In the genomic region with DNA sequence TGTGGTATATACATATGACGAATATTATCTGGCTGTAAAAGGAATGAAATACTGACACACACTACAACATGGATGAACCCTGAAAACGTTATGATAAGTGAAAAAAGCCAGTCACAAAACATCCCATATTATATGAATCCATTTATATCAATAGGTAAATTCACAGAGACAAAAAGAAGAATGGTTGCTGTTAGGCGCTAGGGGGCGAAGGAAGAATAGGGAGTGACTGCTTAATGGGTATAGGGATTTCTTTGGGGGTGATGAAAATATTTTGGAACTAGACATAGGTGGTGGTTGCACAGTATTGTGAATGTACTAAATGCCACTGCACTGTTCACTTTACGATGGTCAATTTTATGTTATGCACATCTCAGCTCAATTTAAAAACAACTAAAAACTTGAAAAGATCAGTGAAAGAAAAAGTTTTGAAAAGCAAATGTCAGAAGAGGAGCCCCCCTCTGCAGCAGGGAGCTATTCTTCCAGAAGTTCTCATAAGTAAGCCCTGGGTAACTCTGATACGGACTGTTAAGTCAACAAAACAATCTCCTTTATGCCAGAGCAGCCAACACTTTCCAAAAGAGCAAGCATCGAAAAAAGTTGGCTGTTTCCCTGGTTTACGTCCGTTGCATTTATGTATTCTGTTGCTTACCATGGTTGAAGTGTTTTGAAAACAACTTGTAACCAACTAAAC, we compare ENCODE assay signal across 8 cellular contexts.
DNase-seq lines count a peak whose midpoint lies in the region; ATAC-seq and TF ChIP-seq lines count a peak whose summit lies in the region.

No MANE protein-coding gene starts in this region.

- 44 to 52% (median 46%) methylated on average over 9 of the region's 9 CpGs for WGBS in psoas muscle, 3 donors

- peaks cover 1% of the 10 kb centered on the region for H3K27me3 Mint-ChIP-seq in dendritic cell treated with granulocyte-macrophage colony-stimulating factor and Interleukin-4, amounts not matched to agents 40 ng/mL and 50 ng/mL, for 4 days

- no peak for DNase-seq in GM06990 (ENCODE audit: extremely low read depth, insufficient read length)
- no peak for DNase-seq in psoas muscle
- no peak for DNase-seq in HPDE6-E6E7 (ENCODE audit: extremely low spot score)
- no peak for DNase-seq in Kasumi-1 (lab: John Stamatoyannopoulos, UW)

- H3K27me3 ChIP-seq in GM06990 (replicated peaks; ENCODE audit: control insufficient read depth, insufficient read depth, low read length) = no peaks in the 10 kb centered on the region
- no peaks in the 10 kb centered on the region for H3K27me3 ChIP-seq in psoas muscle (ENCODE audit: insufficient read depth in 3 of 3, low read length in 2 of 3)

- intact Hi-C loops in dendritic cell treated with granulocyte-macrophage colony-stimulating factor and Interleukin-4, amounts not matched to agents 40 ng/mL and 50 ng/mL, for 4 days (cut with micrococcal nuclease) = no loop called here
- intact Hi-C loops in psoas muscle (cut with DNase I) = loop anchor here in 1 of 2 donors (10.0 kb wide), 1 partner anchor 428 kb away; the partner anchor contains the start of gene FAM9C

- no peak overlapping the region; the same call in 1 of the 2 replicates for H3K4me3 ChIP-seq in GM06990 (replicated peaks; ENCODE audit: low read depth, low read length)
- no peak overlapping the region for H3K4me3 ChIP-seq in psoas muscle

- H3K4me1 ChIP-seq in psoas muscle = no peaks in the 10 kb centered on the region

- H3K4me1 Mint-ChIP-seq in dendritic cell treated with granulocyte-macrophage colony-stimulating factor and Interleukin-4, amounts not matched to agents 40 ng/mL and 50 ng/mL, for 4 days (ENCODE audit: low read depth) = peaks cover 23% of the 10 kb centered on the region

- peak; percentile 16 for ATAC-seq in HG02943 (IDR thresholded peaks at IDR 0.05; ENCODE audit: low read depth, unreplicated experiment)
- no peak for ATAC-seq in psoas muscle
- ATAC-seq in HG02970 (IDR thresholded peaks at IDR 0.05; ENCODE audit: low FRiP score, unreplicated experiment) = no peak
- no peak for ATAC-seq in GM19328 (IDR thresholded peaks at IDR 0.05; ENCODE audit: unreplicated experiment)

- H3K36me3 ChIP-seq in GM06990 (ENCODE audit: control insufficient read depth, insufficient read depth, low read length) (no peaks in the 10 kb centered on the region), psoas muscle (ENCODE audit: insufficient read depth in 1 of 2, low read depth in 1 of 2) (no peaks in the 10 kb centered on the region)

- H3K27ac ChIP-seq in psoas muscle = peak overlapping the region; percentile 51

- no peaks in the 10 kb centered on the region for H3K36me3 Mint-ChIP-seq in dendritic cell treated with granulocyte-macrophage colony-stimulating factor and Interleukin-4, amounts not matched to agents 40 ng/mL and 50 ng/mL, for 4 days (ENCODE audit: low read depth)

- no peaks in the 10 kb centered on the region for H3K9me3 Mint-ChIP-seq in dendritic cell treated with granulocyte-macrophage colony-stimulating factor and Interleukin-4, amounts not matched to agents 40 ng/mL and 50 ng/mL, for 4 days

- H3K9me3 ChIP-seq in psoas muscle = no peaks in the 10 kb centered on the region

- peak overlapping the region; percentile 63 for H3K27ac Mint-ChIP-seq in dendritic cell treated with granulocyte-macrophage colony-stimulating factor and Interleukin-4, amounts not matched to agents 40 ng/mL and 50 ng/mL, for 4 days

- no peak overlapping the region for H3K4me3 Mint-ChIP-seq in dendritic cell treated with granulocyte-macrophage colony-stimulating factor and Interleukin-4, amounts not matched to agents 40 ng/mL and 50 ng/mL, for 4 days

- TF ChIP-seq CTCF in GM06990 (IDR thresholded peaks at IDR 0.05; ENCODE audit: insufficient read depth, low read length, poor library complexity, severe bottlenecking) (peak; percentile 46), psoas muscle (IDR thresholded peaks at IDR 0.05) (no peak)
